1 cellular context compared by ENCODE assay signal in the genomic region with DNA sequence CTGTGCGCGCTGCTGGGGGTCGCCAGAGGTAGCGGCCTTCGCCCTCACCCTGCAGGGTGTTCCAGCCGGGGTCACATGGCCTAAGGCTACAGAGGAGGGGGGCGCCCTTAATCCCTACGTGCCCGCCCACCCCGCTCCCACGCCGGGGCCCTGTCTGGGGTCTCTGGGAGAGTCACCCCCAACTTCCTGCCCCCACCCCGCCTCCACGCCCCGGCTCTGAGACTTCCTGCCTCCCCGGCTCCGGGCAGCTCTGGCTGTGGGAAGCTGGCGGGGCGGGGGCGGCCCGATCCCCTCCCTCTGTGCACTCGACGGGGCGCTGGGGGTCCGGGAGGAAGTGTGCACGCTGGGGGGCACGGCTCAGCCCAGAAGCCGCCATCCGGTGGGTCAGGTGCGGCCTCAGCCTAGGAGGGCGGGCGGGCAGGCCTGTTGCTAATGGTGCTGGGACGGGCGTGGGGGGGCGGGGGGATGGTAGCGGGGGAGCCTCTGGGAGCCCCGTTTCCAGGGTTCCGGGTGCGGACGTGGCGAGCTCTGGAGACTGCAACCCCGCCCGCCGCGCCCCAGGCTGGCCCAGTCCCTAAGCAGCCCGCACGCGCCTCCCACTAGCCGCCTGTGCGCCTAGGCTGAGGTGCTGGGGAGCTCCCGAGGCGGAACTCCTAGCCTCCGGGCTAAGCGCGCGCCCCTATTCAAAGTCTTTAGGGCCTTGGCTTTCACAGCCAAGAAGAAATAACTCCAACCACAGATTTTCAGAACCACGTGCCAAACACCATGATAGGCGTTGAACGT.
TF ChIP-seq lines count a peak whose summit lies in the region.

No MANE protein-coding gene starts in this region.

TF ChIP-seq in HepG2, 621 proteins besides CTCF, POLR2A, EP300 and RAD21 (continued from another document and continues in another):
- TF ChIP-seq, protein P1, sequence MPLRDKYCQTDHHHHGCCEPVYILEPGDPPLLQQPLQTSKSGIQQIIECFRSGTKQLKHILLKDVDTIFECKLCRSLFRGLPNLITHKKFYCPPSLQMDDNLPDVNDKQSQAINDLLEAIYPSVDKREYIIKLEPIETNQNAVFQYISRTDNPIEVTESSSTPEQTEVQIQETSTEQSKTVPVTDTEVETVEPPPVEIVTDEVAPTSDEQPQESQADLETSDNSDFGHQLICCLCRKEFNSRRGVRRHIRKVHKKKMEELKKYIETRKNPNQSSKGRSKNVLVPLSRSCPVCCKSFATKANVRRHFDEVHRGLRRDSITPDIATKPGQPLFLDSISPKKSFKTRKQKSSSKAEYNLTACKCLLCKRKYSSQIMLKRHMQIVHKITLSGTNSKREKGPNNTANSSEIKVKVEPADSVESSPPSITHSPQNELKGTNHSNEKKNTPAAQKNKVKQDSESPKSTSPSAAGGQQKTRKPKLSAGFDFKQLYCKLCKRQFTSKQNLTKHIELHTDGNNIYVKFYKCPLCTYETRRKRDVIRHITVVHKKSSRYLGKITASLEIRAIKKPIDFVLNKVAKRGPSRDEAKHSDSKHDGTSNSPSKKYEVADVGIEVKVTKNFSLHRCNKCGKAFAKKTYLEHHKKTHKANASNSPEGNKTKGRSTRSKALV (CRISPR knock-in tag; IDR thresholded peaks at IDR 0.05), result no peak
- TF ChIP-seq PITX1 (CRISPR knock-in tag; IDR thresholded peaks at IDR 0.05) (peak; percentile 87), KDM5B (CRISPR knock-in tag; IDR thresholded peaks at IDR 0.05; ENCODE audit: borderline replicate concordance) (no peak), ARNTL (CRISPR knock-in tag; IDR thresholded peaks at IDR 0.05) (0 out of 2 replicates have a peak, but pooled peaks have one; percentile 8), ZFP91 (CRISPR knock-in tag; IDR thresholded peaks at IDR 0.05; ENCODE audit: borderline replicate concordance) (no peak), YEATS4 (CRISPR knock-in tag; IDR thresholded peaks at IDR 0.05; ENCODE audit: borderline replicate concordance) (peak; percentile 24; the same call in 1 of the 2 replicates), SALL1 (CRISPR knock-in tag; IDR thresholded peaks at IDR 0.05) (no peak), UBTF (CRISPR knock-in tag; IDR thresholded peaks at IDR 0.05) (no peak), SIN3B (IDR thresholded peaks at IDR 0.05; ENCODE audit: low read length) (no peak), CBX2 (IDR thresholded peaks at IDR 0.05; ENCODE audit: low read depth, low read length) (no peak), CBX2 (CRISPR knock-in tag; IDR thresholded peaks at IDR 0.05; ENCODE audit: low read depth) (no peak), ZNF530 (CRISPR knock-in tag; IDR thresholded peaks at IDR 0.05; ENCODE audit: low read depth) (no peak), ZNF549 (CRISPR knock-in tag; IDR thresholded peaks at IDR 0.05) (no peak), JDP2 (CRISPR knock-in tag; IDR thresholded peaks at IDR 0.05; ENCODE audit: borderline replicate concordance) (no peak), ZNF879 (CRISPR knock-in tag; IDR thresholded peaks at IDR 0.05) (no peak), ZNF761 (CRISPR knock-in tag; conservative IDR thresholded peaks at IDR 0.05) (no peak), TEAD2 (CRISPR knock-in tag; IDR thresholded peaks at IDR 0.05) (no peak), ZBTB21 (CRISPR knock-in tag; IDR thresholded peaks at IDR 0.05) (no peak), PRPF4 (IDR thresholded peaks at IDR 0.05; ENCODE audit: low read depth, low read length, poor library complexity, severe bottlenecking) (no peak), ZNF589 (CRISPR knock-in tag; conservative IDR thresholded peaks at IDR 0.05) (no peak), NFKBIZ (CRISPR knock-in tag; IDR thresholded peaks at IDR 0.05) (no peak), SP1 (IDR thresholded peaks at IDR 0.05) (no peak), SP1 (CRISPR knock-in tag; IDR thresholded peaks at IDR 0.05) (no peak), CREB1 (IDR thresholded peaks at IDR 0.05) (no peak), CREB1 (CRISPR knock-in tag; IDR thresholded peaks at IDR 0.05) (0 out of 2 replicates have a peak, but pooled peaks have one; percentile 35), ZBTB40 (IDR thresholded peaks at IDR 0.05) (no peak), ZBTB40 (CRISPR knock-in tag; IDR thresholded peaks at IDR 0.05) (no peak), RXRA (CRISPR knock-in tag; IDR thresholded peaks at IDR 0.05) (no peak), RBM22 (optimal IDR thresholded peaks at IDR 0.05; ENCODE audit: low read length) (no peak), IKZF4 (CRISPR knock-in tag; IDR thresholded peaks at IDR 0.05; ENCODE audit: borderline replicate concordance, low read depth, not compliant biosample characterization) (no peak), ZFP82 (CRISPR knock-in tag; IDR thresholded peaks at IDR 0.05; ENCODE audit: borderline replicate concordance) (no peak), SMAD3 (CRISPR knock-in tag; IDR thresholded peaks at IDR 0.05) (no peak), SP5 (CRISPR knock-in tag; IDR thresholded peaks at IDR 0.05; ENCODE audit: borderline replicate concordance, low read depth) (0 out of 2 replicates have a peak, but pooled peaks have one; percentile 37)
- TF ChIP-seq, protein P2, sequence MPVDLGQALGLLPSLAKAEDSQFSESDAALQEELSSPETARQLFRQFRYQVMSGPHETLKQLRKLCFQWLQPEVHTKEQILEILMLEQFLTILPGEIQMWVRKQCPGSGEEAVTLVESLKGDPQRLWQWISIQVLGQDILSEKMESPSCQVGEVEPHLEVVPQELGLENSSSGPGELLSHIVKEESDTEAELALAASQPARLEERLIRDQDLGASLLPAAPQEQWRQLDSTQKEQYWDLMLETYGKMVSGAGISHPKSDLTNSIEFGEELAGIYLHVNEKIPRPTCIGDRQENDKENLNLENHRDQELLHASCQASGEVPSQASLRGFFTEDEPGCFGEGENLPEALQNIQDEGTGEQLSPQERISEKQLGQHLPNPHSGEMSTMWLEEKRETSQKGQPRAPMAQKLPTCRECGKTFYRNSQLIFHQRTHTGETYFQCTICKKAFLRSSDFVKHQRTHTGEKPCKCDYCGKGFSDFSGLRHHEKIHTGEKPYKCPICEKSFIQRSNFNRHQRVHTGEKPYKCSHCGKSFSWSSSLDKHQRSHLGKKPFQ (CRISPR knock-in tag; IDR thresholded peaks at IDR 0.05; ENCODE audit: insufficient replicate concordance), result no peak
- TF ChIP-seq, protein P3, sequence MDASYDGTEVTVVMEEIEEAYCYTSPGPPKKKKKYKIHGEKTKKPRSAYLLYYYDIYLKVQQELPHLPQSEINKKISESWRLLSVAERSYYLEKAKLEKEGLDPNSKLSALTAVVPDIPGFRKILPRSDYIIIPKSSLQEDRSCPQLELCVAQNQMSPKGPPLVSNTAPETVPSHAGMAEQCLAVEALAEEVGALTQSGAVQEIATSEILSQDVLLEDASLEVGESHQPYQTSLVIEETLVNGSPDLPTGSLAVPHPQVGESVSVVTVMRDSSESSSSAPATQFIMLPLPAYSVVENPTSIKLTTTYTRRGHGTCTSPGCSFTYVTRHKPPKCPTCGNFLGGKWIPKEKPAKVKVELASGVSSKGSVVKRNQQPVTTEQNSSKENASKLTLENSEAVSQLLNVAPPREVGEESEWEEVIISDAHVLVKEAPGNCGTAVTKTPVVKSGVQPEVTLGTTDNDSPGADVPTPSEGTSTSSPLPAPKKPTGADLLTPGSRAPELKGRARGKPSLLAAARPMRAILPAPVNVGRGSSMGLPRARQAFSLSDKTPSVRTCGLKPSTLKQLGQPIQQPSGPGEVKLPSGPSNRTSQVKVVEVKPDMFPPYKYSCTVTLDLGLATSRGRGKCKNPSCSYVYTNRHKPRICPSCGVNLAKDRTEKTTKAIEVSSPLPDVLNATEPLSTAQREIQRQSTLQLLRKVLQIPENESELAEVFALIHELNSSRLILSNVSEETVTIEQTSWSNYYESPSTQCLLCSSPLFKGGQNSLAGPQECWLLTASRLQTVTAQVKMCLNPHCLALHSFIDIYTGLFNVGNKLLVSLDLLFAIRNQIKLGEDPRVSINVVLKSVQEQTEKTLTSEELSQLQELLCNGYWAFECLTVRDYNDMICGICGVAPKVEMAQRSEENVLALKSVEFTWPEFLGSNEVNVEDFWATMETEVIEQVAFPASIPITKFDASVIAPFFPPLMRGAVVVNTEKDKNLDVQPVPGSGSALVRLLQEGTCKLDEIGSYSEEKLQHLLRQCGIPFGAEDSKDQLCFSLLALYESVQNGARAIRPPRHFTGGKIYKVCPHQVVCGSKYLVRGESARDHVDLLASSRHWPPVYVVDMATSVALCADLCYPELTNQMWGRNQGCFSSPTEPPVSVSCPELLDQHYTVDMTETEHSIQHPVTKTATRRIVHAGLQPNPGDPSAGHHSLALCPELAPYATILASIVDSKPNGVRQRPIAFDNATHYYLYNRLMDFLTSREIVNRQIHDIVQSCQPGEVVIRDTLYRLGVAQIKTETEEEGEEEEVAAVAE (CRISPR knock-in tag; IDR thresholded peaks at IDR 0.05; ENCODE audit: borderline replicate concordance), result no peak
- TF ChIP-seq, protein P4, sequence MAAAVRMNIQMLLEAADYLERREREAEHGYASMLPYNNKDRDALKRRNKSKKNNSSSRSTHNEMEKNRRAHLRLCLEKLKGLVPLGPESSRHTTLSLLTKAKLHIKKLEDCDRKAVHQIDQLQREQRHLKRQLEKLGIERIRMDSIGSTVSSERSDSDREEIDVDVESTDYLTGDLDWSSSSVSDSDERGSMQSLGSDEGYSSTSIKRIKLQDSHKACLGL (CRISPR knock-in tag; IDR thresholded peaks at IDR 0.05), result no peak
